8 cellular contexts compared by ENCODE assay signal in genomic region chr7:2104107-2104710, GRCh38.
DNase-seq lines count a peak whose midpoint lies in the region; ATAC-seq and TF ChIP-seq lines count a peak whose summit lies in the region.

No MANE protein-coding gene starts in this region.

- no peaks in the 10 kb centered on the region for H3K27me3 Mint-ChIP-seq in CD8-positive, alpha-beta T cell (ENCODE audit: low read depth)
- no peaks in the 10 kb centered on the region for H3K27me3 Mint-ChIP-seq in MCF 10A (ENCODE audit: insufficient read depth, unreplicated experiment)

- WGBS in smooth muscle cell (ENCODE audit: low lambda C conversion rate): 16% methylated on average over 27 of the region's 27 CpGs

- peaks cover 25% of the 10 kb centered on the region for H3K4me1 ChIP-seq in CD8-positive, alpha-beta T cell (ENCODE audit: insufficient read depth, low read length)
- peaks cover 18% of the 10 kb centered on the region; the same call in 1 of the 2 replicates for H3K4me1 ChIP-seq in iPS-20b (ENCODE audit: insufficient read depth, low read length)
- H3K4me1 ChIP-seq in smooth muscle cell (ENCODE audit: low read depth): peaks cover 49% of the 10 kb centered on the region

- H3K36me3 Mint-ChIP-seq in CD8-positive, alpha-beta T cell: no peaks in the 10 kb centered on the region
- H3K36me3 Mint-ChIP-seq in MCF 10A (ENCODE audit: insufficient read depth, unreplicated experiment): no peaks in the 10 kb centered on the region

- TF ChIP-seq CTCF in CD8-positive, alpha-beta T cell (IDR thresholded peaks at IDR 0.05): peak; percentile 43
- peak; percentile 58 for TF ChIP-seq CTCF in HL-60 (IDR thresholded peaks at IDR 0.05; ENCODE audit: insufficient read depth, low read length)
- peak; percentile 72 for TF ChIP-seq CTCF in WI38 (IDR thresholded peaks at IDR 0.05; ENCODE audit: low read depth, low read length)
- no peak for TF ChIP-seq CTCF in MCF 10A (IDR thresholded peaks at IDR 0.05; ENCODE audit: unreplicated experiment)
- peak; percentile 64 for TF ChIP-seq CTCF in smooth muscle cell (IDR thresholded peaks at IDR 0.05; ENCODE audit: borderline replicate concordance, insufficient read depth, poor library complexity, severe bottlenecking)

- no peaks in the 10 kb centered on the region for H3F3A ChIP-seq in smooth muscle cell (ENCODE audit: low read depth)

- H3K4me3 Mint-ChIP-seq in CD8-positive, alpha-beta T cell: peak overlapping the region; percentile 59
- H3K4me3 Mint-ChIP-seq in MCF 10A (ENCODE audit: unreplicated experiment): no peak overlapping the region

- BruUV-seq in MCF 10A (replicated peaks; lab: Mats Ljungman, UMichigan): no TSS peak

- intact Hi-C loops in CD8-positive, alpha-beta T cell (cut with DNase I, micrococcal nuclease): loop anchor here (2.0 to 10.0 kb wide), 5 partner anchors 17 to 245 kb away; no protein-coding TSS in a partner anchor
- intact Hi-C loops in MCF 10A (cut with micrococcal nuclease): no loop called here

- no peaks in the 10 kb centered on the region for H4K20me1 ChIP-seq in smooth muscle cell (ENCODE audit: low read depth)

- DNase-seq in CD8-positive, alpha-beta T cell: peak; percentile 50 to 87 (median 65)
- DNase-seq in HL-60 (ENCODE audit: low read depth in 1 of 2, low spot score in 1 of 2) (peak; percentile 87 to 95), MCF 10A (ENCODE audit: unreplicated experiment) (no peak), smooth muscle cell (lab: John Stamatoyannopoulos, UW; ENCODE audit: unreplicated experiment) (peak; percentile 82), NCI-H2227 treated with DMSO at 0.1 percent for 48 hours (lab: John Stamatoyannopoulos, UW) (no peak)

- peak overlapping the region; percentile 77 for H2AFZ ChIP-seq in smooth muscle cell (ENCODE audit: low read depth)

- H3K4me3 ChIP-seq in CD8-positive, alpha-beta T cell (ENCODE audit: low read depth, low read length): peak overlapping the region; percentile 0
- H3K4me3 ChIP-seq in HL-60 (replicated peaks; ENCODE audit: insufficient read depth, low read length): no peak overlapping the region
- no peak overlapping the region for H3K4me3 ChIP-seq in WI38 (ENCODE audit: low read depth, low read length)
- no peak overlapping the region for H3K4me3 ChIP-seq in iPS-20b (ENCODE audit: low read length)
- H3K4me3 ChIP-seq in smooth muscle cell: no peak overlapping the region

- no peaks in the 10 kb centered on the region for H3K9me3 ChIP-seq in CD8-positive, alpha-beta T cell (ENCODE audit: low read length)
- H3K9me3 ChIP-seq in iPS-20b (ENCODE audit: insufficient read depth, low read depth, low read length) (no peaks in the 10 kb centered on the region), smooth muscle cell (replicated peaks; ENCODE audit: low read depth) (no peaks in the 10 kb centered on the region)

- peak overlapping the region; percentile 82 for H3K4me2 ChIP-seq in smooth muscle cell

- H3K79me2 ChIP-seq in smooth muscle cell (ENCODE audit: low read depth): no peaks in the 10 kb centered on the region

- POLR2A ChIA-PET in CD8-positive, alpha-beta T cell (lab: Charles Lee): no interaction called here
- POLR2A ChIA-PET in MCF 10A (lab: Yijun Ruan, JAX): interaction anchor here (0.7 kb wide), 1 partner anchor 19 kb away, joined by 4 read pairs; no protein-coding TSS in a partner anchor

- H3K27ac ChIP-seq in CD8-positive, alpha-beta T cell (ENCODE audit: low read depth, low read length): no peak overlapping the region
- H3K27ac ChIP-seq in HL-60 (replicated peaks) (peak overlapping the region; percentile 73), iPS-20b (ENCODE audit: low read length) (peak overlapping the region; percentile 36), smooth muscle cell (ENCODE audit: low read depth) (peak overlapping the region; percentile 76)

- no peaks in the 10 kb centered on the region for H3K9me3 Mint-ChIP-seq in CD8-positive, alpha-beta T cell
- no peaks in the 10 kb centered on the region for H3K9me3 Mint-ChIP-seq in MCF 10A (ENCODE audit: unreplicated experiment)

- CTCF ChIA-PET in CD8-positive, alpha-beta T cell (lab: Charles Lee): interaction anchor here (0.7 to 2.2 kb wide), 8 partner anchors 10 to 243 kb away, joined by 3 to 18 read pairs (median 3); no protein-coding TSS in a partner anchor
- CTCF ChIA-PET in MCF 10A (lab: Yijun Ruan, JAX): interaction anchor here (0.7 kb wide), 1 partner anchor 665 kb away, joined by 3 read pairs; no protein-coding TSS in a partner anchor

- H3K9ac ChIP-seq in iPS-20b (ENCODE audit: low read depth, low read length) (peak overlapping the region; percentile 16; the same call in 1 of the 2 replicates), smooth muscle cell (ENCODE audit: low read depth) (peak overlapping the region; percentile 15)

- H3K27me3 ChIP-seq in CD8-positive, alpha-beta T cell (ENCODE audit: insufficient read depth, low read length): no peaks in the 10 kb centered on the region
- H3K27me3 ChIP-seq in HL-60 (ENCODE audit: insufficient read depth, poor library complexity, severe bottlenecking) (no peaks in the 10 kb centered on the region), iPS-20b (ENCODE audit: insufficient read depth, low read length) (no peaks in the 10 kb centered on the region), smooth muscle cell (ENCODE audit: low read depth) (no peaks in the 10 kb centered on the region)

- peak overlapping the region; percentile 76 for H3K27ac Mint-ChIP-seq in CD8-positive, alpha-beta T cell
- H3K27ac Mint-ChIP-seq in MCF 10A (ENCODE audit: low read depth, unreplicated experiment): peak overlapping the region; percentile 6

- ATAC-seq in CD8-positive, alpha-beta T cell: peak; percentile 79
- ATAC-seq in HG03108 (IDR thresholded peaks at IDR 0.05; ENCODE audit: unreplicated experiment): no peak

- H3K4me1 Mint-ChIP-seq in CD8-positive, alpha-beta T cell (ENCODE audit: low read depth): peaks cover 33% of the 10 kb centered on the region
- peaks cover 10% of the 10 kb centered on the region for H3K4me1 Mint-ChIP-seq in MCF 10A (ENCODE audit: insufficient read depth, unreplicated experiment)

- H3K36me3 ChIP-seq in CD8-positive, alpha-beta T cell (ENCODE audit: insufficient read depth, low read length): no peaks in the 10 kb centered on the region
- H3K36me3 ChIP-seq in iPS-20b (ENCODE audit: insufficient read depth, low read depth, low read length) (no peaks in the 10 kb centered on the region), smooth muscle cell (ENCODE audit: low read depth) (no peaks in the 10 kb centered on the region)

Comparison
In these comparisons a context has a peak if more than half of its experiments do, and no peak if none do; other contexts are left out.
1. DNase-seq: peak in CD8-positive, alpha-beta T cell (7 of 7), HL-60 (2 of 2) and smooth muscle cell (single experiment); none in MCF 10A (single experiment) and NCI-H2227 treated with DMSO at 0.1 percent for 48 hours (single experiment).